Comparison of ENCODE assay signal across 1 cellular context in genomic region chrX:46549914-46550313, GRCh38.
TF ChIP-seq lines count a peak whose summit lies in the region.

No MANE protein-coding gene starts in this region.

TF ChIP-seq in HCT116, 20 proteins besides CTCF, POLR2A, EP300 and RAD21 (continued from another document):
- TF ChIP-seq, protein P1, sequence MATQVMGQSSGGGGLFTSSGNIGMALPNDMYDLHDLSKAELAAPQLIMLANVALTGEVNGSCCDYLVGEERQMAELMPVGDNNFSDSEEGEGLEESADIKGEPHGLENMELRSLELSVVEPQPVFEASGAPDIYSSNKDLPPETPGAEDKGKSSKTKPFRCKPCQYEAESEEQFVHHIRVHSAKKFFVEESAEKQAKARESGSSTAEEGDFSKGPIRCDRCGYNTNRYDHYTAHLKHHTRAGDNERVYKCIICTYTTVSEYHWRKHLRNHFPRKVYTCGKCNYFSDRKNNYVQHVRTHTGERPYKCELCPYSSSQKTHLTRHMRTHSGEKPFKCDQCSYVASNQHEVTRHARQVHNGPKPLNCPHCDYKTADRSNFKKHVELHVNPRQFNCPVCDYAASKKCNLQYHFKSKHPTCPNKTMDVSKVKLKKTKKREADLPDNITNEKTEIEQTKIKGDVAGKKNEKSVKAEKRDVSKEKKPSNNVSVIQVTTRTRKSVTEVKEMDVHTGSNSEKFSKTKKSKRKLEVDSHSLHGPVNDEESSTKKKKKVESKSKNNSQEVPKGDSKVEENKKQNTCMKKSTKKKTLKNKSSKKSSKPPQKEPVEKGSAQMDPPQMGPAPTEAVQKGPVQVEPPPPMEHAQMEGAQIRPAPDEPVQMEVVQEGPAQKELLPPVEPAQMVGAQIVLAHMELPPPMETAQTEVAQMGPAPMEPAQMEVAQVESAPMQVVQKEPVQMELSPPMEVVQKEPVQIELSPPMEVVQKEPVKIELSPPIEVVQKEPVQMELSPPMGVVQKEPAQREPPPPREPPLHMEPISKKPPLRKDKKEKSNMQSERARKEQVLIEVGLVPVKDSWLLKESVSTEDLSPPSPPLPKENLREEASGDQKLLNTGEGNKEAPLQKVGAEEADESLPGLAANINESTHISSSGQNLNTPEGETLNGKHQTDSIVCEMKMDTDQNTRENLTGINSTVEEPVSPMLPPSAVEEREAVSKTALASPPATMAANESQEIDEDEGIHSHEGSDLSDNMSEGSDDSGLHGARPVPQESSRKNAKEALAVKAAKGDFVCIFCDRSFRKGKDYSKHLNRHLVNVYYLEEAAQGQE (IDR thresholded peaks at IDR 0.05; ENCODE audit: low read depth) = no peak
- TF ChIP-seq ZFX (IDR thresholded peaks at IDR 0.05) (no peak), CEBPB (IDR thresholded peaks at IDR 0.05; ENCODE audit: low read depth) (no peak)
- TF ChIP-seq, protein P2, sequence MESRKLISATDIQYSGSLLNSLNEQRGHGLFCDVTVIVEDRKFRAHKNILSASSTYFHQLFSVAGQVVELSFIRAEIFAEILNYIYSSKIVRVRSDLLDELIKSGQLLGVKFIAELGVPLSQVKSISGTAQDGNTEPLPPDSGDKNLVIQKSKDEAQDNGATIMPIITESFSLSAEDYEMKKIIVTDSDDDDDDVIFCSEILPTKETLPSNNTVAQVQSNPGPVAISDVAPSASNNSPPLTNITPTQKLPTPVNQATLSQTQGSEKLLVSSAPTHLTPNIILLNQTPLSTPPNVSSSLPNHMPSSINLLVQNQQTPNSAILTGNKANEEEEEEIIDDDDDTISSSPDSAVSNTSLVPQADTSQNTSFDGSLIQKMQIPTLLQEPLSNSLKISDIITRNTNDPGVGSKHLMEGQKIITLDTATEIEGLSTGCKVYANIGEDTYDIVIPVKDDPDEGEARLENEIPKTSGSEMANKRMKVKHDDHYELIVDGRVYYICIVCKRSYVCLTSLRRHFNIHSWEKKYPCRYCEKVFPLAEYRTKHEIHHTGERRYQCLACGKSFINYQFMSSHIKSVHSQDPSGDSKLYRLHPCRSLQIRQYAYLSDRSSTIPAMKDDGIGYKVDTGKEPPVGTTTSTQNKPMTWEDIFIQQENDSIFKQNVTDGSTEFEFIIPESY (IDR thresholded peaks at IDR 0.05; ENCODE audit: extremely low read depth, insufficient replicate concordance, low read length) = no peak
